Comparison of ENCODE assay signal across 8 cellular contexts in the genomic region with DNA sequence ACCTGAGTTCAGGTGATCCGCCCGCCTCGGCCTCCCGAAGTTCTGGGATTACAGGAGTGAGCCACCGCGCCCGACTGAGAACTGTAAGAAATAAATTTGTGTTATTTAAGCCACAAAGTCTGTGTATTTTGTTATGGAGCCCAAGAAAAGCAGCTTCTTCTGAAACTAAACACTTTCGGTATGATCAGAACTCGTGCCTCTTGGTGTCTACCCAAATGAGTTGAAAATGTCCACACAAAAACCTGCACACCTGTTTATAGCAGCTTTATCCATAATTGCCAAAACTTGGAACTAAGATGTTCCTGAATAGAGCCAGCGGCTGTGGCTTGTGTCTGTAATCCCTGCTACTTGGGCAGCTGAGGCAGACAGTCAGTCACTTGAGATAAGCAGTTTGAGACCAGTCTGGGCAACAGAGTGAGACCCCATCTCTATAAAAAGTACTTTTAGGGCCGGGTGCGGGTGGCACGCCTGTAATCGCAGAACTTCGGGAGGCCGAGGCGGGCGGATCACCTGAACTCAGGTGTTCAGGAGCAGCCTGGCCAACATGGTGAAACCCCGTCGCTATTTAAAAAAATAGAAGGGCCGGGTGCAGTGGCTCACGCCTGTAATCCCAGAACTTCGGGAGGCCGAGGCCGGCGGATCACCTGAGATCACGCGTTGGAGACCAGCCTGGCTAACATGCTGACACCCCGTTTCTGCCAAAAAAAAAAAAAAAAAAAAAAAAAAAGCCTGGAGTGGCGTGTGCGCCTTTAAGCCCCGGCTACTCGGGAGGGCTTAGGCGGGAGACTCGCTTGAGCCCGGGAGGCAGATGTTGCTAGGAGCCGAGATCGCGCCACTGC. TPM values are rescaled to one million over a fixed set of nuclear protein-coding genes. Genes with fewer than 3 reads are reported as not detected.
DNase-seq lines count a peak whose midpoint lies in the region; ATAC-seq and TF ChIP-seq lines count a peak whose summit lies in the region.
"Not testable (repeated sequence)": the region's sequence is repeated elsewhere in the genome, so short reads cannot be mapped to it uniquely, and the experiment has no call there.

No MANE protein-coding gene starts in this region.

- not testable (repeated sequence) for H3K4me3 ChIP-seq in mucosa of descending colon, upper lobe of right lung

- H3K36me3 Mint-ChIP-seq in WTC11; effector memory CD8-positive, alpha-beta T cell (ENCODE audit: insufficient read depth): not testable (repeated sequence)

- H3K9me3 Mint-ChIP-seq in WTC11; effector memory CD8-positive, alpha-beta T cell: not testable (repeated sequence)

- not testable (repeated sequence) for H3K4me3 Mint-ChIP-seq in WTC11
- peak overlapping the region in 1 of 2 donors; percentile 44 for H3K4me3 Mint-ChIP-seq in effector memory CD8-positive, alpha-beta T cell

- ATAC-seq in GM18520 (IDR thresholded peaks at IDR 0.05; ENCODE audit: unreplicated experiment): peak; percentile 47
- ATAC-seq in GM21447 (IDR thresholded peaks at IDR 0.05; ENCODE audit: unreplicated experiment): peak; percentile 78
- ATAC-seq in HG02798 (IDR thresholded peaks at IDR 0.05; ENCODE audit: poor library complexity, unreplicated experiment): peak; percentile 75
- ATAC-seq in HG03175 (IDR thresholded peaks at IDR 0.05; ENCODE audit: unreplicated experiment): peak; percentile 57
- ATAC-seq in WTC11: peak; percentile 67
- ATAC-seq in effector memory CD8-positive, alpha-beta T cell (replicated peaks): peak; percentile 68
- ATAC-seq in mucosa of descending colon: peak; percentile 82
- peak; percentile 76 for ATAC-seq in upper lobe of right lung

- H3K9me3 ChIP-seq in mucosa of descending colon, upper lobe of right lung: not testable (repeated sequence)

- not testable (repeated sequence) for H3K27me3 Mint-ChIP-seq in WTC11 (ENCODE audit: low read depth); effector memory CD8-positive, alpha-beta T cell

- H3K4me1 Mint-ChIP-seq in WTC11; effector memory CD8-positive, alpha-beta T cell (ENCODE audit: low read depth in 2 of 2): not testable (repeated sequence)

- H3K27me3 ChIP-seq in upper lobe of right lung: not testable (repeated sequence)

- CTCF ChIA-PET in WTC11 (lab: Charles Lee): not testable (repeated sequence)

- POLR2A ChIA-PET in WTC11 (lab: Charles Lee): not testable (repeated sequence)

- not testable (repeated sequence) for H3K27ac Mint-ChIP-seq in WTC11; effector memory CD8-positive, alpha-beta T cell

- intact Hi-C loops in mucosa of descending colon (cut with DNase I, micrococcal nuclease); upper lobe of right lung (cut with DNase I): not testable (repeated sequence)

- H3K27ac ChIP-seq in upper lobe of right lung: not testable (repeated sequence)

- DNase-seq in WTC11 (ENCODE audit: low spot score); effector memory CD8-positive, alpha-beta T cell; mucosa of descending colon; upper lobe of right lung: not testable (repeated sequence)

- not testable (repeated sequence) for H3K36me3 ChIP-seq in mucosa of descending colon (ENCODE audit: low read depth); upper lobe of right lung

- not testable (repeated sequence) for TF ChIP-seq CTCF in WTC11 (IDR thresholded peaks at IDR 0.05); mucosa of descending colon (IDR thresholded peaks at IDR 0.05); upper lobe of right lung (IDR thresholded peaks at IDR 0.05)

- H3K4me1 ChIP-seq in mucosa of descending colon (ENCODE audit: low read depth); upper lobe of right lung: not testable (repeated sequence)

RNA-seq across cellular contexts. Expression of a gene that starts 48.1 kb away (rescaled TPM):
- 48.8 to 62.7 TPM (median 62.3 TPM) in 3 replicates for total RNA-seq in WTC11 (2021)
- 10 to 100 TPM; 32.6 to 75.8 (median 45.0) TPM for total RNA-seq in mucosa of descending colon
- total RNA-seq in upper lobe of right lung: 54.5 TPM
